10 cellular contexts compared by ENCODE assay signal in the genomic region with DNA sequence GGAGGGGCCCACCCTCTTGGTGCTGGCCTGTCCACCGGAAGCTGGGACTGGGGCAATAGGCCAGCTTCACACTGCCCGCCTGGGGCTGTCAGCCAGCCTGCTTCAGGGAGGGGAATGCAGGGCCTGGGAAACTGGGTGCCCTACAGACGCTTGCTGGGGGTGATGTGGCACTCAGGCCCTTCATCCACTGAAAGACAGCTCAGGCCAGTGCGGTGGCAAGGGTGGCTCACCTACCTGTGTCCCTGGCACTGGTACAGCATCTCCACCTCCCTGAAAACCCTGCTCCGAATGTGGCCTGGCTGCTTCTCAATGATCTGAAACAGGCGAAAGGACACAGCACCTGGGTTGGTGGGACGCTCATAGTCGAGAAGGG. TPM values are rescaled to one million over a fixed set of nuclear protein-coding genes. Genes with fewer than 3 reads are reported as not detected.
A peak's percentile ranks its signal among the peaks of the same experiment; 100 is the strongest.
DNase-seq lines count a peak whose midpoint lies in the region; ATAC-seq and TF ChIP-seq lines count a peak whose summit lies in the region.
"Had no signal": no experiment of that assay in that cellular context is flagged by ENCODE, and none has a peak within 500 bp of the region (broad histone marks: within the 10 kb centered on the region; RNA-seq: fewer than 3 reads in every experiment).

No MANE protein-coding gene starts in this region.

- CTCF ChIA-PET in activated CD4-positive, alpha-beta T cell treated with anti-CD3 and anti-CD28 coated beads for 36 hours (lab: Charles Lee), result interaction anchor here (0.6 to 1.3 kb wide), 2 partner anchors 11 to 23 kb away, joined by 3 to 5 read pairs; no protein-coding TSS in a partner anchor

- POLR2A ChIA-PET in activated CD4-positive, alpha-beta T cell treated with anti-CD3 and anti-CD28 coated beads for 36 hours (lab: Charles Lee), result interaction anchor here (1.6 kb wide), 1 partner anchor 50 kb away, joined by 7 read pairs; no protein-coding TSS in a partner anchor

- no peak for TF ChIP-seq CTCF in adrenal gland (IDR thresholded peaks at IDR 0.05)
- TF ChIP-seq CTCF in lung (IDR thresholded peaks at IDR 0.05; ENCODE audit: control extremely low read depth, extremely low read depth), result no peak
- TF ChIP-seq CTCF in thoracic aorta (IDR thresholded peaks at IDR 0.05), result no peak

- H3K9me3 Mint-ChIP-seq in activated CD4-positive, alpha-beta T cell treated with anti-CD3 and anti-CD28 coated beads for 36 hours (ENCODE audit: low read depth), result no peaks in the 10 kb centered on the region

- H3K27ac ChIP-seq in adrenal gland (peak overlapping the region in 3 of 5 donors; percentile 93 to 98 (median 95)), lung (ENCODE audit: low read depth in 1 of 2, low read length in 1 of 2) (peak overlapping the region; percentile 45 to 91), thoracic aorta (peak overlapping the region; percentile 76 to 92)

- no peaks in the 10 kb centered on the region for H3K9me3 ChIP-seq in adrenal gland (replicated peaks in 1 of 3)
- no peaks in the 10 kb centered on the region for H3K9me3 ChIP-seq in lung (ENCODE audit: control insufficient read depth in 2 of 2, insufficient read depth in 1 of 2, low read length in 1 of 2)
- H3K9me3 ChIP-seq in thoracic aorta, result no peaks in the 10 kb centered on the region

- no peak for ATAC-seq in activated CD4-positive, alpha-beta T cell treated with anti-CD3 and anti-CD28 coated beads for 36 hours
- ATAC-seq in lung (ENCODE audit: insufficient read depth, low FRiP score), result no peak
- no peak for ATAC-seq in thoracic aorta (ENCODE audit: insufficient number of reproducible peaks, low FRiP score, low read depth)
- ATAC-seq in HG03095 (IDR thresholded peaks at IDR 0.05; ENCODE audit: unreplicated experiment), result no peak

- H3K4me1 ChIP-seq in adrenal gland (replicated peaks in 1 of 2) (peaks cover 89 to 98% of the 10 kb centered on the region in 2 donors), lung (ENCODE audit: control insufficient read depth in 2 of 2, insufficient read depth in 2 of 2, low read length in 2 of 2) (peaks cover 15 to 62% of the 10 kb centered on the region in 2 donors), thoracic aorta (ENCODE audit: control insufficient read depth in 1 of 2, low read depth in 2 of 2) (peaks cover 33 to 73% of the 10 kb centered on the region in 2 donors)

- H3K27me3 ChIP-seq in adrenal gland (no peaks in the 10 kb centered on the region), lung (ENCODE audit: control insufficient read depth, insufficient read depth) (no peaks in the 10 kb centered on the region), thoracic aorta (replicated peaks; ENCODE audit: insufficient read depth) (no peaks in the 10 kb centered on the region)

- H3K36me3 ChIP-seq in adrenal gland (replicated peaks in 1 of 2) (peaks cover 0 to 81% of the 10 kb centered on the region in 2 donors), lung (ENCODE audit: control insufficient read depth in 2 of 2, insufficient read depth in 2 of 2, low read length in 2 of 2) (peaks cover 0 to 87% of the 10 kb centered on the region in 2 donors), thoracic aorta (peaks cover 62% of the 10 kb centered on the region)

- no peak overlapping the region for H3K4me3 ChIP-seq in adrenal gland
- no peak overlapping the region for H3K4me3 ChIP-seq in lung
- H3K4me3 ChIP-seq in thoracic aorta, result no peak overlapping the region

- 60 to 89% (median 78%) methylated on average over 4 to 8 of the region's 8 CpGs for WGBS in adrenal gland, 4 donors
- WGBS in lung, 2 donors, result 67 to 79% methylated on average over 8 of the region's 8 CpGs

- H3K4me1 Mint-ChIP-seq in activated CD4-positive, alpha-beta T cell treated with anti-CD3 and anti-CD28 coated beads for 36 hours, result peaks cover 30% of the 10 kb centered on the region

- DNase-seq in activated CD4-positive, alpha-beta T cell treated with anti-CD3 and anti-CD28 coated beads for 36 hours, result peak; percentile 19
- no peak for DNase-seq in activated CD4-positive, alpha-beta T cell treated with anti-CD3 and anti-CD28 coated beads, Interleukin-2, amount 50 U/mL, for 1 hour
- DNase-seq in adrenal gland (peak in 4 of 7 donors; percentile 35 to 63 (median 52)), lung (ENCODE audit: low spot score) (no peak), thoracic aorta (ENCODE audit: low spot score) (no peak), DMS114 treated with DMSO at 0.1 percent for 48 hours (lab: John Stamatoyannopoulos, UW; ENCODE audit: unreplicated experiment) (no peak), HuH-7.5 (ENCODE audit: low spot score) (no peak)
- DNase-seq: activated CD4-positive, alpha-beta T cell treated with anti-CD3 and anti-CD28 coated beads, Interleukin-2, amount 50 U/mL, for 4 hours; NCI-H1930 had no signal

- TF ChIP-seq POLR2A in adrenal gland (IDR thresholded peaks at IDR 0.05), result no peak

- peak overlapping the region; percentile 67 for H3K4me3 Mint-ChIP-seq in activated CD4-positive, alpha-beta T cell treated with anti-CD3 and anti-CD28 coated beads for 36 hours

- peak overlapping the region; percentile 84 for H3K27ac Mint-ChIP-seq in activated CD4-positive, alpha-beta T cell treated with anti-CD3 and anti-CD28 coated beads for 36 hours

- H3K27me3 Mint-ChIP-seq in activated CD4-positive, alpha-beta T cell treated with anti-CD3 and anti-CD28 coated beads for 36 hours, result no peaks in the 10 kb centered on the region

- intact Hi-C loops in activated CD4-positive, alpha-beta T cell treated with anti-CD3 and anti-CD28 coated beads for 36 hours (cut with DNase I, micrococcal nuclease), result loop anchor here in 1 of 2 experiments (2.0 kb wide), 3 partner anchors 42 to 226 kb away; no protein-coding TSS in a partner anchor
- intact Hi-C loops in adrenal gland (cut with DNase I), result no loop called here

- H3K36me3 Mint-ChIP-seq in activated CD4-positive, alpha-beta T cell treated with anti-CD3 and anti-CD28 coated beads for 36 hours (ENCODE audit: low read depth), result peaks cover 17% of the 10 kb centered on the region

RNA-seq across cellular contexts. Expression of gene MKNK2, which starts 7.8 kb away (rescaled TPM):
- 100 to 1,000 TPM; 139 to 155 TPM for total RNA-seq in activated CD4-positive, alpha-beta T cell treated with anti-CD3 and anti-CD28 coated beads for 36 hours
- total RNA-seq in adrenal gland, result 100 to 1,000 TPM; 106 to 440 (median 171) TPM
- 100 to 1,000 TPM in 2 of 3 donors, 10 to 100 TPM in 1; 30.4 to 238 (median 140) TPM for polyA plus RNA-seq in adrenal gland
- total RNA-seq in lung, result 100 to 1,000 TPM; 107 to 333 TPM
- polyA plus RNA-seq in lung, result 100 to 1,000 TPM; 132 to 189 TPM
- 10 to 100 TPM; 69.7 to 96.3 TPM for total RNA-seq in thoracic aorta

RNA-seq across cellular contexts. Expression of gene BTBD2, which starts 27.7 kb away (rescaled TPM):
- total RNA-seq in activated CD4-positive, alpha-beta T cell treated with anti-CD3 and anti-CD28 coated beads for 36 hours, result 10 to 100 TPM; 46.7 to 61.8 TPM
- 100 to 1,000 TPM in 1 of 8 donors, 10 to 100 TPM in 7; 55.0 to 122 (median 82.4) TPM for total RNA-seq in adrenal gland
- polyA plus RNA-seq in adrenal gland, result 10 to 100 TPM; 11.8 to 87.5 (median 57.7) TPM
- 10 to 100 TPM; 49.5 to 62.3 TPM for total RNA-seq in lung
- 10 to 100 TPM; 35.5 to 40.1 TPM for polyA plus RNA-seq in lung
- total RNA-seq in thoracic aorta, result 100 to 1,000 TPM in 1 of 2 donors, 10 to 100 TPM in 1; 43.2 to 107 TPM

RNA-seq across cellular contexts. Expression of gene MOB3A, which starts 52.9 kb away (rescaled TPM):
- total RNA-seq in activated CD4-positive, alpha-beta T cell treated with anti-CD3 and anti-CD28 coated beads for 36 hours, result 100 to 1,000 TPM; 148 to 156 TPM
- 10 to 100 TPM; 25.5 to 54.0 (median 45.2) TPM for total RNA-seq in adrenal gland
- polyA plus RNA-seq in adrenal gland, result 10 to 100 TPM; 13.6 to 22.4 (median 16.0) TPM
- total RNA-seq in lung, result 10 to 100 TPM; 45.2 to 86.6 TPM
- polyA plus RNA-seq in lung, result 10 to 100 TPM; 17.7 to 44.9 TPM
- 10 to 100 TPM; 37.8 to 50.9 TPM for total RNA-seq in thoracic aorta

RNA-seq across cellular contexts. Expression of gene IZUMO4, which starts 53.5 kb away (rescaled TPM):
- 10 to 100 TPM; 15.2 to 16.6 TPM for total RNA-seq in activated CD4-positive, alpha-beta T cell treated with anti-CD3 and anti-CD28 coated beads for 36 hours
- total RNA-seq in adrenal gland (1 to 10 TPM in 6 of 8 donors, under 1 TPM in 2; 0.69 to 8.7 (median 2.1) TPM), lung (1 to 10 TPM; 5.0 to 8.4 TPM), thoracic aorta (1 to 10 TPM; 3.1 to 6.1 TPM)
- polyA plus RNA-seq in adrenal gland (10 to 100 TPM in 2 of 3 donors, 1 to 10 TPM in 1; 2.6 to 24.6 (median 17.4) TPM), lung (1 to 10 TPM; 6.1 to 9.8 TPM)

Comparison
In these comparisons a context has a peak if more than half of its experiments do, and no peak if none do; other contexts are left out.
1. DNase-seq: peak in activated CD4-positive, alpha-beta T cell treated with anti-CD3 and anti-CD28 coated beads for 36 hours (single experiment) and adrenal gland (4 of 7); none in activated CD4-positive, alpha-beta T cell treated with anti-CD3 and anti-CD28 coated beads, Interleukin-2, amount 50 U/mL, for 1 hour (single experiment), lung (single experiment), thoracic aorta (single experiment), DMS114 treated with DMSO at 0.1 percent for 48 hours (single experiment) and HuH-7.5 (single experiment).
2. Peak in every context shown above with its lines, with median percentiles within 50 percentile points of each other: H3K27ac ChIP-seq.